ENCODE assay signal across 2 cellular contexts in genomic region chr22:37544955-37545702, GRCh38.
A peak's percentile ranks its signal among the peaks of the same experiment; 100 is the strongest.
TF ChIP-seq lines count a peak whose summit lies in the region.

No MANE protein-coding gene starts in this region.

TF ChIP-seq in SK-N-SH, 30 proteins besides CTCF, POLR2A, EP300 and RAD21:
- TF ChIP-seq USF1 (IDR thresholded peaks at IDR 0.05; ENCODE audit: borderline replicate concordance, low read depth) (no peak), SMC3 (IDR thresholded peaks at IDR 0.05; ENCODE audit: low read depth, low read length) (peak; percentile 43)

TF ChIP-seq in K562, 482 proteins besides CTCF, POLR2A, EP300 and RAD21 (continues in another document):
- no peak for TF ChIP-seq SP2 (IDR thresholded peaks at IDR 0.05; ENCODE audit: extremely low read depth, low read depth, low read length, poor library complexity, severe bottlenecking)
- TF ChIP-seq ZBTB8A (IDR thresholded peaks at IDR 0.05; ENCODE audit: partially characterized antibody), result no peak
- TF ChIP-seq ZBTB7A (IDR thresholded peaks at IDR 0.05; ENCODE audit: borderline replicate concordance, control insufficient read depth, low read depth, low read length), result no peak
- TF ChIP-seq PYGO2 (tag; IDR thresholded peaks at IDR 0.05), result no peak
- no peak for TF ChIP-seq FOXP4 (CRISPR knock-in tag; IDR thresholded peaks at IDR 0.05; ENCODE audit: borderline replicate concordance)
- no peak for TF ChIP-seq RBBP5 (IDR thresholded peaks at IDR 0.05; ENCODE audit: borderline replicate concordance, insufficient read depth, low read length, poor library complexity, severe bottlenecking)
- no peak for TF ChIP-seq IRF9 (tag; IDR thresholded peaks at IDR 0.05)
- no peak for TF ChIP-seq ZBTB2 (IDR thresholded peaks at IDR 0.05)
- 0 out of 2 replicates have a peak, but pooled peaks have one; percentile 34 for TF ChIP-seq RB1 (IDR thresholded peaks at IDR 0.05; ENCODE audit: low read depth)
- no peak for TF ChIP-seq LARP7 (IDR thresholded peaks at IDR 0.05)
- TF ChIP-seq MIER1 (IDR thresholded peaks at IDR 0.05; ENCODE audit: low read depth), result no peak
- no peak for TF ChIP-seq SMAD1 (IDR thresholded peaks at IDR 0.05; ENCODE audit: low read depth, low read length, partially characterized antibody)
- TF ChIP-seq ZNF184 (CRISPR knock-in tag; IDR thresholded peaks at IDR 0.05), result no peak
- no peak for TF ChIP-seq MEF2D (tag; conservative IDR thresholded peaks at IDR 0.05; ENCODE audit: low read depth)
- peak in 1 of 2 experiments; percentile 43; a peak in 1 of 4 replicates for TF ChIP-seq KDM1A (IDR thresholded peaks at IDR 0.05)
- no peak for TF ChIP-seq MCM3 (IDR thresholded peaks at IDR 0.05)
- no peak for TF ChIP-seq COPS2 (conservative IDR thresholded peaks at IDR 0.05)
- TF ChIP-seq JUN (IDR thresholded peaks at IDR 0.05; ENCODE audit: borderline replicate concordance, low read depth, low read length), result peak; percentile 92
- TF ChIP-seq JUN (CRISPR knock-in tag; IDR thresholded peaks at IDR 0.05; ENCODE audit: borderline replicate concordance), result peak; percentile 82; the same call in 1 of the 2 replicates
- no peak for TF ChIP-seq DACH1 (IDR thresholded peaks at IDR 0.05; ENCODE audit: partially characterized antibody)
- TF ChIP-seq PREB (CRISPR knock-in tag; IDR thresholded peaks at IDR 0.05), result no peak
- TF ChIP-seq ZNF12 (CRISPR knock-in tag; IDR thresholded peaks at IDR 0.05), result no peak
- TF ChIP-seq STAG1 (CRISPR knock-in tag; IDR thresholded peaks at IDR 0.05; ENCODE audit: borderline replicate concordance), result peak; percentile 31; the same call in 1 of the 2 replicates
- TF ChIP-seq CC2D1A (IDR thresholded peaks at IDR 0.05), result peak; percentile 67; the same call in 1 of the 2 replicates
- no peak for TF ChIP-seq HSF4 (CRISPR knock-in tag; IDR thresholded peaks at IDR 0.05; ENCODE audit: borderline replicate concordance)
- TF ChIP-seq PURB (CRISPR knock-in tag; IDR thresholded peaks at IDR 0.05; ENCODE audit: low read depth), result no peak
- no peak for TF ChIP-seq EZH2 (IDR thresholded peaks at IDR 0.05; ENCODE audit: borderline replicate concordance, low read depth, low read length)
- no peak for TF ChIP-seq KLF6 (CRISPR knock-in tag; IDR thresholded peaks at IDR 0.05; ENCODE audit: borderline replicate concordance)
- no peak for TF ChIP-seq TAL1 (IDR thresholded peaks at IDR 0.05)
- TF ChIP-seq SP1 (CRISPR knock-in tag; IDR thresholded peaks at IDR 0.05), result no peak
- TF ChIP-seq BCOR (IDR thresholded peaks at IDR 0.05), result peak; percentile 88
- TF ChIP-seq MAZ (CRISPR knock-in tag; conservative IDR thresholded peaks at IDR 0.05 in 1 of 2, IDR thresholded peaks at IDR 0.05 in 1 of 2), result peak in 1 of 2 experiments; percentile 52; a peak in 2 of 4 replicates
- no peak for TF ChIP-seq CHAMP1 (IDR thresholded peaks at IDR 0.05)
- TF ChIP-seq ZNF644 (tag; IDR thresholded peaks at IDR 0.05; ENCODE audit: low read depth), result no peak
- TF ChIP-seq ZNF41 (CRISPR knock-in tag; conservative IDR thresholded peaks at IDR 0.05), result no peak
- TF ChIP-seq FOXJ2 (tag; IDR thresholded peaks at IDR 0.05), result no peak
- no peak for TF ChIP-seq ZBTB1 (CRISPR knock-in tag; IDR thresholded peaks at IDR 0.05; ENCODE audit: borderline replicate concordance, low read depth)
- TF ChIP-seq RBM17 (IDR thresholded peaks at IDR 0.05; ENCODE audit: borderline replicate concordance, low read depth, low read length), result no peak
- TF ChIP-seq SREBF1 (IDR thresholded peaks at IDR 0.05; ENCODE audit: borderline replicate concordance, low read depth, low read length), result no peak
- no peak for TF ChIP-seq FOXM1 (IDR thresholded peaks at IDR 0.05; ENCODE audit: low read depth)
- TF ChIP-seq FOXM1 (CRISPR knock-in tag; IDR thresholded peaks at IDR 0.05; ENCODE audit: low read depth), result no peak
- TF ChIP-seq MTA1 (IDR thresholded peaks at IDR 0.05; ENCODE audit: borderline replicate concordance), result 0 out of 2 replicates have a peak, but pooled peaks have one; percentile 16
- TF ChIP-seq TCF7L2 (IDR thresholded peaks at IDR 0.05; ENCODE audit: low read depth, low read length), result no peak
- no peak for TF ChIP-seq HNRNPL (IDR thresholded peaks at IDR 0.05; ENCODE audit: low read depth, low read length)
- TF ChIP-seq TFAM (CRISPR knock-in tag; conservative IDR thresholded peaks at IDR 0.05), result no peak
- peak; percentile 84; the same call in 1 of the 2 replicates for TF ChIP-seq ARID2 (IDR thresholded peaks at IDR 0.05)
- TF ChIP-seq POLR3A (IDR thresholded peaks at IDR 0.05; ENCODE audit: borderline replicate concordance, extremely low read depth, insufficient read depth, insufficient read length), result no peak
- no peak; the same call in 1 of the 2 replicates for TF ChIP-seq EP400 (IDR thresholded peaks at IDR 0.05)
- TF ChIP-seq XRCC3 (IDR thresholded peaks at IDR 0.05), result no peak
- TF ChIP-seq SRSF3 (IDR thresholded peaks at IDR 0.05; ENCODE audit: insufficient read depth, low read length), result no peak
- TF ChIP-seq ZNF282 (CRISPR knock-in tag; IDR thresholded peaks at IDR 0.05), result no peak
- TF ChIP-seq ARID4B (CRISPR knock-in tag; IDR thresholded peaks at IDR 0.05), result no peak
- no peak for TF ChIP-seq TAF7 (tag; IDR thresholded peaks at IDR 0.05)
- no peak for TF ChIP-seq ZBTB26 (CRISPR knock-in tag; IDR thresholded peaks at IDR 0.05)
- no peak for TF ChIP-seq ZHX1 (conservative IDR thresholded peaks at IDR 0.05; ENCODE audit: low read length)
- TF ChIP-seq CAMTA2 (CRISPR knock-in tag; conservative IDR thresholded peaks at IDR 0.05), result no peak
- no peak for TF ChIP-seq ZNF3 (CRISPR knock-in tag; IDR thresholded peaks at IDR 0.05)
- TF ChIP-seq SMC3 (conservative IDR thresholded peaks at IDR 0.05; ENCODE audit: insufficient read depth, low read depth, low read length), result peak; percentile 90
